16 cellular contexts compared by ENCODE assay signal in the genomic region with DNA sequence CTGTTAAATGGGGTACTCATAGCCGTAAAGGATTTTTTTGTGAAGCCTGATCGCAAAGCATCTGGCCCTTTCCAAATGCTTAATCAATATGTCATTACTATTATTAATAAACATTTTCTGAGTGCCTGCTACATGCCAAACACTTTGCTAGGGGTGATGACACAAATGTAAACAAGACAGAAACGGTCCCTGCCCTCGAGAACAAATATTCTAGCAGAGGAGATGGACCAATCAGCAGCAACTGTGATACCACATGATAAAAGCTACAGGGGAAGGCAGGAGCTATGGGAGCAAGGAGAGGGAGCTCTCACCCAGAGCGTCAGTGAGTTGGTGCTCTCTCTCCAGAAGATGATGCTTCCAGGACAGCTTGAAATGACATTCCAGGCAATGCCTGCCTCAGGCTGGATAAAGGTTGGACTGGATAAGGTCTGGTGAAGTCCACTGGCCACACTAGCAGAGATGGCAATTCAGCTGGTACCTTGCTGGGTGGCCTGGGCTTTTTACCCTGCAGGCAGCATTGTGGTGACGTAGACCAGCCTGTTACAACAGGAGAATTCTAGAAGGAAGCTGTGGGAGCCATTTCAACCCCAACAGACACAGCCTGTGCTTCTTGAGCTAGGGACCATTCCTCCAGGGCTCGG.
"Had no signal": no experiment of that assay in that cellular context is flagged by ENCODE, and none has a peak within 500 bp of the region (broad histone marks: within the 10 kb centered on the region; RNA-seq: fewer than 3 reads in every experiment).

No MANE protein-coding gene starts in this region.

- H3K4me1 ChIP-seq: colonic mucosa had no signal

- H3K36me3 ChIP-seq: adrenal gland, colonic mucosa, right atrium auricular region had no signal

- H3K27me3 ChIP-seq: adrenal gland, colonic mucosa, esophagus muscularis mucosa, right atrium auricular region had no signal

- H3K9me3 ChIP-seq: adrenal gland, colonic mucosa, esophagus muscularis mucosa, right atrium auricular region had no signal

- FAIRE-seq: small intestine had no signal

- H3K4me3 ChIP-seq: adrenal gland, colonic mucosa, esophagus muscularis mucosa, right atrium auricular region had no signal

- H3K27ac ChIP-seq: adrenal gland, colonic mucosa, VCaP had no signal

- DNase-seq: activated CD4-positive, alpha-beta memory T cell treated with anti-CD3 and anti-CD28 coated beads, Interleukin-2, amount 10 ng/mL, durations not matched to agents 7 days and 5 days; activated CD4-positive, alpha-beta T cell treated with anti-CD3 and anti-CD28 coated beads for 1 hour; activated T-cell treated with anti-CD3 and anti-CD28 coated beads, Interleukin-2, amount 50 U/mL, for 24 hours; adrenal gland; central memory CD4-positive, alpha-beta T cell; colonic mucosa; hypothalamus; nucleus accumbens; small intestine; stimulated activated CD4-positive, alpha-beta T cell treated with anti-CD3 and anti-CD28 coated beads, Interleukin-4, amount 100 ng/mL, for 4 hours; stimulated activated CD8-positive, alpha-beta memory T cell treated with anti-CD3 and anti-CD28 coated beads, Interleukin-4, amount 100 ng/mL, for 48 hours; stimulated activated naive CD8-positive, alpha-beta T cell treated with anti-CD3 and anti-CD28 coated beads, Interleukin-15, Interleukin-2, amounts not matched to agents 100 U/mL and 50 U/mL, for 24 hours; T-helper 1 cell had no signal
